Comparison of ENCODE assay signal across 11 cellular contexts in genomic region chr21:16305686-16306085, GRCh38.
DNase-seq lines count a peak whose midpoint lies in the region; ATAC-seq and TF ChIP-seq lines count a peak whose summit lies in the region.
"Had no signal": no experiment of that assay in that cellular context is flagged by ENCODE, and none has a peak within 500 bp of the region (broad histone marks: within the 10 kb centered on the region; RNA-seq: fewer than 3 reads in every experiment).

No MANE protein-coding gene starts in this region.

- WGBS in right lobe of liver (ENCODE audit: insufficient coverage, low coverage, low lambda C conversion rate, missing lambda C conversion rate), result 20% methylated on average over 6 of the region's 6 CpGs

- no peaks in the 10 kb centered on the region for H3K36me3 ChIP-seq in right lobe of liver

- H3K27ac ChIP-seq in coronary artery (peak overlapping the region; percentile 42 to 46), right lobe of liver (peak overlapping the region; percentile 37 to 80 (median 76))

- intact Hi-C loops in right lobe of liver (cut with DNase I), result loop anchor here (10.0 kb wide), 1 partner anchor 111 kb away; no protein-coding TSS in a partner anchor

- ATAC-seq in right lobe of liver (peak; percentile 9 to 19 (median 12)), HG03025 (IDR thresholded peaks at IDR 0.05; ENCODE audit: low FRiP score, unreplicated experiment) (no peak), HG02571 (IDR thresholded peaks at IDR 0.05; ENCODE audit: unreplicated experiment) (no peak)
- ATAC-seq: T-helper 17 cell had no signal

- no peak for TF ChIP-seq POLR2A in right lobe of liver (IDR thresholded peaks at IDR 0.05)

- peak; percentile 50 for DNase-seq in NCI-H2107 (lab: John Stamatoyannopoulos, UW)
- no peak for DNase-seq in coronary artery (ENCODE audit: low spot score)
- no peak for DNase-seq in right lobe of liver
- peak; percentile 82 for DNase-seq in superior temporal gyrus (ENCODE audit: extremely low spot score)
- no peak for DNase-seq in NCI-H748 treated with DMSO at 0.1 percent for 48 hours (lab: John Stamatoyannopoulos, UW)
- no peak for DNase-seq in stimulated activated CD4-positive, alpha-beta T cell treated with anti-CD3 and anti-CD28 coated beads, Interleukin-12 subunit alpha, Interleukin-12 subunit beta, amount 100 ng/mL, for 4 hours
- DNase-seq: activated T-cell treated with anti-CD3 and anti-CD28 coated beads, Interleukin-2, amount 50 U/mL, for 48 hours; NCI-H524; T-helper 17 cell had no signal

- no peaks in the 10 kb centered on the region for H3K9me3 ChIP-seq in right lobe of liver

- no peaks in the 10 kb centered on the region for H3K27me3 ChIP-seq in right lobe of liver

- TF ChIP-seq CTCF in coronary artery (IDR thresholded peaks at IDR 0.05) (no peak), right lobe of liver (IDR thresholded peaks at IDR 0.05) (no peak)

- peaks cover 0 to 31% (median 5%) of the 10 kb centered on the region in 4 donors for H3K4me1 ChIP-seq in right lobe of liver

- peak overlapping the region; percentile 53 for H3K4me3 ChIP-seq in coronary artery
- H3K4me3 ChIP-seq in right lobe of liver, result peak overlapping the region in 2 of 3 donors; percentile 3 to 12

Comparison
In these comparisons a context has a peak if more than half of its experiments do, and no peak if none do; other contexts are left out.
1. DNase-seq: peak in NCI-H2107 (single experiment) and superior temporal gyrus (single experiment); none in coronary artery (single experiment), right lobe of liver (0 of 3), NCI-H748 treated with DMSO at 0.1 percent for 48 hours (single experiment) and stimulated activated CD4-positive, alpha-beta T cell treated with anti-CD3 and anti-CD28 coated beads, Interleukin-12 subunit alpha, Interleukin-12 subunit beta, amount 100 ng/mL, for 4 hours (single experiment).
2. ATAC-seq: peak in right lobe of liver (4 of 4); none in HG03025 (single experiment) and HG02571 (single experiment).